19 cellular contexts compared by ENCODE assay signal in genomic region chr1:44260792-44261474, GRCh38. TPM values are rescaled to one million over a fixed set of nuclear protein-coding genes. Genes with fewer than 3 reads are reported as not detected.
DNase-seq lines count a peak whose midpoint lies in the region; ATAC-seq and TF ChIP-seq lines count a peak whose summit lies in the region.
"Had no signal": no experiment of that assay in that cellular context is flagged by ENCODE, and none has a peak within 500 bp of the region (broad histone marks: within the 10 kb centered on the region; RNA-seq: fewer than 3 reads in every experiment).

No MANE protein-coding gene starts in this region.

- peaks cover 10% of the 10 kb centered on the region for H3K4me1 Mint-ChIP-seq in stimulated activated memory B cell treated with anti-CD40 and anti-IgM and Interleukin-4, amounts not matched to agents 10 μg/mL and 1 μg/mL and 100 μg/mL, for 72 hours
- H3K4me1 Mint-ChIP-seq: activated T-helper 17 cell treated with anti-CD3 and anti-CD28 coated beads, Interleukin-2, amount 50 U/mL, for 72 hours had no signal

- POLR2A ChIA-PET in HEK293 (lab: Yijun Ruan, JAX): no interaction called here

- no peak for TF ChIP-seq POLR2A in vagina (IDR thresholded peaks at IDR 0.05)

- peaks cover 28% of the 10 kb centered on the region for H3K36me3 Mint-ChIP-seq in stimulated activated memory B cell treated with anti-CD40 and anti-IgM and Interleukin-4, amounts not matched to agents 10 μg/mL and 1 μg/mL and 100 μg/mL, for 72 hours

- H3K4me3 ChIP-seq in HEK293 (ENCODE audit: low read depth, low read length): no peak overlapping the region
- no peak overlapping the region for H3K4me3 ChIP-seq in vagina
- H3K4me3 ChIP-seq in hepatocyte: no peak overlapping the region
- H3K4me3 ChIP-seq: breast epithelium, dorsolateral prefrontal cortex, skin epidermis, suprapubic skin had no signal

- H3K79me2 ChIP-seq in hepatocyte: no peaks in the 10 kb centered on the region
- H3K79me2 ChIP-seq: parathyroid adenoma had no signal

- CTCF ChIA-PET in HEK293 (lab: Yijun Ruan, JAX): interaction anchor here (0.9 to 1.4 kb wide), 2 partner anchors 44 to 348 kb away, joined by 3 to 7 read pairs; no protein-coding TSS in a partner anchor

- H3K4me2 ChIP-seq in hepatocyte: no peak overlapping the region

- no peaks in the 10 kb centered on the region for H3K27me3 ChIP-seq in foreskin keratinocyte
- no peaks in the 10 kb centered on the region for H3K27me3 ChIP-seq in vagina
- no peaks in the 10 kb centered on the region for H3K27me3 ChIP-seq in hepatocyte
- H3K27me3 ChIP-seq: breast epithelium, dorsolateral prefrontal cortex, suprapubic skin had no signal

- ATAC-seq in foreskin keratinocyte: peak; percentile 52
- no peak for ATAC-seq in stimulated activated memory B cell treated with anti-CD40 and anti-IgM and Interleukin-4, amounts not matched to agents 10 μg/mL and 1 μg/mL and 100 μg/mL, for 72 hours
- ATAC-seq: activated naive CD8-positive, alpha-beta T cell treated with anti-CD3 and anti-CD28 coated beads, Interleukin-2, amount 50 U/mL, for 24 hours; activated T-helper 17 cell treated with anti-CD3 and anti-CD28 coated beads, Interleukin-2, amount 50 U/mL, for 72 hours had no signal

- intact Hi-C loops in vagina (cut with DNase I): no loop called here

- no peak overlapping the region for H3K4me3 Mint-ChIP-seq in stimulated activated memory B cell treated with anti-CD40 and anti-IgM and Interleukin-4, amounts not matched to agents 10 μg/mL and 1 μg/mL and 100 μg/mL, for 72 hours
- H3K4me3 Mint-ChIP-seq: activated naive CD8-positive, alpha-beta T cell treated with anti-CD3 and anti-CD28 coated beads, Interleukin-2, amount 50 U/mL, for 24 hours; activated T-helper 17 cell treated with anti-CD3 and anti-CD28 coated beads, Interleukin-2, amount 50 U/mL, for 72 hours had no signal

- 87% methylated on average over 18 of the region's 20 CpGs for WGBS in hepatocyte (ENCODE audit: low lambda C conversion rate, missing lambda C conversion rate)

- no peaks in the 10 kb centered on the region for H3K9me3 Mint-ChIP-seq in stimulated activated memory B cell treated with anti-CD40 and anti-IgM and Interleukin-4, amounts not matched to agents 10 μg/mL and 1 μg/mL and 100 μg/mL, for 72 hours
- H3K9me3 Mint-ChIP-seq: activated naive CD8-positive, alpha-beta T cell treated with anti-CD3 and anti-CD28 coated beads, Interleukin-2, amount 50 U/mL, for 24 hours; activated T-helper 17 cell treated with anti-CD3 and anti-CD28 coated beads, Interleukin-2, amount 50 U/mL, for 72 hours had no signal

- H3K36me3 ChIP-seq in HEK293 (ENCODE audit: control insufficient read depth in 2 of 2, insufficient read depth in 1 of 2, low read length in 2 of 2) (peaks cover 0 to 25% of the 10 kb centered on the region in 2 experiments; a peak in 1 of 3 replicates), vagina (no peaks in the 10 kb centered on the region), hepatocyte (replicated peaks; ENCODE audit: insufficient read depth, low read depth) (no peaks in the 10 kb centered on the region)
- H3K36me3 ChIP-seq: breast epithelium, suprapubic skin had no signal

- no peaks in the 10 kb centered on the region for H4K20me1 ChIP-seq in hepatocyte (ENCODE audit: insufficient read depth, poor library complexity, severe bottlenecking)

- peak; percentile 39 for DNase-seq in NCI-H526 treated with DMSO at 0.1 percent for 48 hours (lab: John Stamatoyannopoulos, UW)
- peak; percentile 13 to 40 for DNase-seq in foreskin keratinocyte
- no peak for DNase-seq in HPDE6-E6E7 (ENCODE audit: extremely low spot score)
- no peak for DNase-seq in vagina (ENCODE audit: extremely low spot score in 2 of 2)
- no peak for DNase-seq in hepatocyte (ENCODE audit: low spot score)
- DNase-seq: activated CD4-positive, CD25-positive, alpha-beta regulatory T cell treated with anti-CD3 and anti-CD28 coated beads, Interleukin-2, amount 50 U/mL, for 72 hours; activated naive CD8-positive, alpha-beta T cell treated with anti-CD3 and anti-CD28 coated beads, Interleukin-2, amount 50 U/mL, for 24 hours; dorsolateral prefrontal cortex; erythroblast; NCI-H2107; stimulated activated CD4-positive, alpha-beta T cell treated with anti-CD3 and anti-CD28 coated beads, Interleukin-4, amount 100 ng/mL, for 24 hours; T-helper 9 cell had no signal

- no peak for TF ChIP-seq CTCF in HEK293 (tag by site-specific recombination; IDR thresholded peaks at IDR 0.05)
- TF ChIP-seq CTCF in foreskin keratinocyte (conservative IDR thresholded peaks at IDR 0.05): no peak
- TF ChIP-seq CTCF in vagina (IDR thresholded peaks at IDR 0.05): no peak
- TF ChIP-seq CTCF in hepatocyte (IDR thresholded peaks at IDR 0.05; ENCODE audit: poor library complexity): no peak

- no peak overlapping the region for H2AFZ ChIP-seq in hepatocyte
- H2AFZ ChIP-seq: parathyroid adenoma had no signal

- H3K27me3 Mint-ChIP-seq in stimulated activated memory B cell treated with anti-CD40 and anti-IgM and Interleukin-4, amounts not matched to agents 10 μg/mL and 1 μg/mL and 100 μg/mL, for 72 hours: no peaks in the 10 kb centered on the region
- H3K27me3 Mint-ChIP-seq: activated naive CD8-positive, alpha-beta T cell treated with anti-CD3 and anti-CD28 coated beads, Interleukin-2, amount 50 U/mL, for 24 hours; activated T-helper 17 cell treated with anti-CD3 and anti-CD28 coated beads, Interleukin-2, amount 50 U/mL, for 72 hours had no signal

- peak overlapping the region; percentile 25 for H3K27ac Mint-ChIP-seq in stimulated activated memory B cell treated with anti-CD40 and anti-IgM and Interleukin-4, amounts not matched to agents 10 μg/mL and 1 μg/mL and 100 μg/mL, for 72 hours
- H3K27ac Mint-ChIP-seq: activated naive CD8-positive, alpha-beta T cell treated with anti-CD3 and anti-CD28 coated beads, Interleukin-2, amount 50 U/mL, for 24 hours; activated T-helper 17 cell treated with anti-CD3 and anti-CD28 coated beads, Interleukin-2, amount 50 U/mL, for 72 hours had no signal

- H3K9me3 ChIP-seq in HEK293 (ENCODE audit: control insufficient read depth, insufficient read depth, low read depth, low read length) (no peaks in the 10 kb centered on the region), vagina (no peaks in the 10 kb centered on the region), hepatocyte (ENCODE audit: low read depth) (no peaks in the 10 kb centered on the region)
- H3K9me3 ChIP-seq: breast epithelium, suprapubic skin had no signal

- H3K9me2 ChIP-seq in hepatocyte (replicated peaks; ENCODE audit: insufficient read depth): no peaks in the 10 kb centered on the region

- H3K4me1 ChIP-seq in HEK293 (ENCODE audit: control insufficient read depth, insufficient read depth, low read length) (no peaks in the 10 kb centered on the region), foreskin keratinocyte (peaks cover 6% of the 10 kb centered on the region), vagina (peaks cover 6% of the 10 kb centered on the region), hepatocyte (ENCODE audit: insufficient read depth) (peaks cover 4% of the 10 kb centered on the region)
- H3K4me1 ChIP-seq: breast epithelium, parathyroid adenoma had no signal

- H3K27ac ChIP-seq in HEK293 (ENCODE audit: extremely low read depth, low read depth, low read length) (no peak overlapping the region), foreskin keratinocyte (no peak overlapping the region), vagina (no peak overlapping the region), hepatocyte (no peak overlapping the region)
- H3K27ac ChIP-seq: breast epithelium, dorsolateral prefrontal cortex, parathyroid adenoma, suprapubic skin had no signal

TF ChIP-seq in HEK293, 187 proteins besides CTCF, POLR2A, EP300 and RAD21:
- peak; percentile 42 for TF ChIP-seq ZNF341 (tag by site-specific recombination; IDR thresholded peaks at IDR 0.05; ENCODE audit: low read depth)
- peak; percentile 90 for TF ChIP-seq KLF1 (tag by site-specific recombination; IDR thresholded peaks at IDR 0.05)
- no peak for TF ChIP-seq ZNF174 (tag by site-specific recombination; IDR thresholded peaks at IDR 0.05)

RNA-seq across cellular contexts. Expression of gene DMAP1, which starts 47.7 kb away (rescaled TPM):
- 18.0 and 23.5 TPM in 2 replicates for total RNA-seq in foreskin keratinocyte
- polyA plus RNA-seq in foreskin keratinocyte: 30.2 and 31.4 TPM in 2 replicates
- total RNA-seq in vagina: 52.3 TPM
- 28.8 and 34.4 TPM in 2 replicates for total RNA-seq in hepatocyte
- 46.7 and 61.8 TPM in 2 replicates for polyA plus RNA-seq in hepatocyte

Comparison
In these comparisons a context has a peak if more than half of its experiments do, and no peak if none do; other contexts are left out.
1. DNase-seq: peak in NCI-H526 treated with DMSO at 0.1 percent for 48 hours (single experiment) and foreskin keratinocyte (2 of 2); none in HPDE6-E6E7 (single experiment), vagina (0 of 2) and hepatocyte (single experiment).